In the genomic region with DNA sequence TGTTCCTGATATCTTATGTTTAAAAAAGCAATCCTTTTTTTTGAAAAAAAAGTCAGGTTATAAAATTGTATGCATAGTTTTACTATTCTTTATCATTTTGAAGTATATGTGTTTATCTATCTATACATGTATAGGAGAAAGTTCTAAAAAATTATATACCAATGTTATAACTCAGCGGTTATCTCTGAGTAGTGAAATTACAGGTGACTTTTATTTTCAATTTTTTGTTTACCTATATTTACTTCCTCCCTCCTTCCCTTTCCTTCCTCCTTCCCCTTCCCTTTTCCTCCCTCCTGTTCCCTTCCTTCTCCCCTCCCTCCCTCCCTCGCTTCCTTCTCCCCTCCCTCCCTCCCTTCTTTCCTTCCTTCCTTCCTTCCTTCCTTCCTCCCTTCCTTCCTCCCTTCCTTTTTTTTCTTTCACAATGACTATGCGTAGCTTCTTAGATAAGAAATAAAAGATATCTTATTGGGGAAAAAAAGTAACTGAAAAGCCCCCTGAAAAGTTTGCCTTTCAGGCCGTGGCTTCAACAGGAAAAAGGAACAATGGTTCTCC, we compare ENCODE assay signal across 1 cellular context.
TF ChIP-seq lines count a peak whose summit lies in the region.

No MANE protein-coding gene starts in this region.

TF ChIP-seq in GM23338, 12 proteins besides CTCF, POLR2A, EP300 and RAD21 (continued from another document):
- TF ChIP-seq, protein P1, sequence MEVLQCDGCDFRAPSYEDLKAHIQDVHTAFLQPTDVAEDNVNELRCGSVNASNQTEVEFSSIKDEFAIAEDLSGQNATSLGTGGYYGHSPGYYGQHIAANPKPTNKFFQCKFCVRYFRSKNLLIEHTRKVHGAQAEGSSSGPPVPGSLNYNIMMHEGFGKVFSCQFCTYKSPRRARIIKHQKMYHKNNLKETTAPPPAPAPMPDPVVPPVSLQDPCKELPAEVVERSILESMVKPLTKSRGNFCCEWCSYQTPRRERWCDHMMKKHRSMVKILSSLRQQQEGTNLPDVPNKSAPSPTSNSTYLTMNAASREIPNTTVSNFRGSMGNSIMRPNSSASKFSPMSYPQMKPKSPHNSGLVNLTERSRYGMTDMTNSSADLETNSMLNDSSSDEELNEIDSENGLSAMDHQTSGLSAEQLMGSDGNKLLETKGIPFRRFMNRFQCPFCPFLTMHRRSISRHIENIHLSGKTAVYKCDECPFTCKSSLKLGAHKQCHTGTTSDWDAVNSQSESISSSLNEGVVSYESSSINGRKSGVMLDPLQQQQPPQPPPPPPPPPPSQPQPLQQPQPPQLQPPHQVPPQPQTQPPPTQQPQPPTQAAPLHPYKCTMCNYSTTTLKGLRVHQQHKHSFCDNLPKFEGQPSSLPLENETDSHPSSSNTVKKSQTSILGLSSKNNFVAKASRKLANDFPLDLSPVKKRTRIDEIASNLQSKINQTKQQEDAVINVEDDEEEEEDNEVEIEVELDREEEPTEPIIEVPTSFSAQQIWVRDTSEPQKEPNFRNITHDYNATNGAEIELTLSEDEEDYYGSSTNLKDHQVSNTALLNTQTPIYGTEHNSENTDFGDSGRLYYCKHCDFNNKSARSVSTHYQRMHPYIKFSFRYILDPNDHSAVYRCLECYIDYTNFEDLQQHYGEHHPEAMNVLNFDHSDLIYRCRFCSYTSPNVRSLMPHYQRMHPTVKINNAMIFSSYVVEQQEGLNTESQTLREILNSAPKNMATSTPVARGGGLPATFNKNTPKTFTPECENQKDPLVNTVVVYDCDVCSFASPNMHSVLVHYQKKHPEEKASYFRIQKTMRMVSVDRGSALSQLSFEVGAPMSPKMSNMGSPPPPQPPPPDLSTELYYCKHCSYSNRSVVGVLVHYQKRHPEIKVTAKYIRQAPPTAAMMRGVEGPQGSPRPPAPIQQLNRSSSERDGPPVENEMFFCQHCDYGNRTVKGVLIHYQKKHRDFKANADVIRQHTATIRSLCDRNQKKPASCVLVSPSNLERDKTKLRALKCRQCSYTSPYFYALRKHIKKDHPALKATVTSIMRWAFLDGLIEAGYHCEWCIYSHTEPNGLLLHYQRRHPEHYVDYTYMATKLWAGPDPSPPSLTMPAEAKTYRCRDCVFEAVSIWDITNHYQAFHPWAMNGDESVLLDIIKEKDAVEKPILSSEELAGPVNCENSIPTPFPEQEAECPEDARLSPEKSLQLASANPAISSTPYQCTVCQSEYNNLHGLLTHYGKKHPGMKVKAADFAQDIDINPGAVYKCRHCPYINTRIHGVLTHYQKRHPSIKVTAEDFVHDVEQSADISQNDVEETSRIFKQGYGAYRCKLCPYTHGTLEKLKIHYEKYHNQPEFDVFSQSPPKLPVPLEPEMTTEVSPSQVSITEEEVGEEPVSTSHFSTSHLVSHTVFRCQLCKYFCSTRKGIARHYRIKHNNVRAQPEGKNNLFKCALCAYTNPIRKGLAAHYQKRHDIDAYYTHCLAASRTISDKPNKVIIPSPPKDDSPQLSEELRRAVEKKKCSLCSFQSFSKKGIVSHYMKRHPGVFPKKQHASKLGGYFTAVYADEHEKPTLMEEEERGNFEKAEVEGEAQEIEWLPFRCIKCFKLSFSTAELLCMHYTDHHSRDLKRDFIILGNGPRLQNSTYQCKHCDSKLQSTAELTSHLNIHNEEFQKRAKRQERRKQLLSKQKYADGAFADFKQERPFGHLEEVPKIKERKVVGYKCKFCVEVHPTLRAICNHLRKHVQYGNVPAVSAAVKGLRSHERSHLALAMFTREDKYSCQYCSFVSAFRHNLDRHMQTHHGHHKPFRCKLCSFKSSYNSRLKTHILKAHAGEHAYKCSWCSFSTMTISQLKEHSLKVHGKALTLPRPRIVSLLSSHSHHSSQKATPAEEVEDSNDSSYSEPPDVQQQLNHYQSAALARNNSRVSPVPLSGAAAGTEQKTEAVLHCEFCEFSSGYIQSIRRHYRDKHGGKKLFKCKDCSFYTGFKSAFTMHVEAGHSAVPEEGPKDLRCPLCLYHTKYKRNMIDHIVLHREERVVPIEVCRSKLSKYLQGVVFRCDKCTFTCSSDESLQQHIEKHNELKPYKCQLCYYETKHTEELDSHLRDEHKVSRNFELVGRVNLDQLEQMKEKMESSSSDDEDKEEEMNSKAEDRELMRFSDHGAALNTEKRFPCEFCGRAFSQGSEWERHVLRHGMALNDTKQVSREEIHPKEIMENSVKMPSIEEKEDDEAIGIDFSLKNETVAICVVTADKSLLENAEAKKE (CRISPR knock-in tag; IDR thresholded peaks at IDR 0.05), result no peak
- no peak for TF ChIP-seq JUNB (IDR thresholded peaks at IDR 0.05; ENCODE audit: unreplicated experiment)
- no peak for TF ChIP-seq CREB1 (CRISPR knock-in tag; IDR thresholded peaks at IDR 0.05; ENCODE audit: low read depth)
- TF ChIP-seq NANOG (IDR thresholded peaks at IDR 0.05; ENCODE audit: borderline replicate concordance), result no peak
- TF ChIP-seq ZNF114 (CRISPR knock-in tag; IDR thresholded peaks at IDR 0.05), result no peak
- TF ChIP-seq EZH2phosphoT487 (IDR thresholded peaks at IDR 0.05; ENCODE audit: unreplicated experiment), result no peak
- no peak for TF ChIP-seq POLR2AphosphoS5 (IDR thresholded peaks at IDR 0.05; ENCODE audit: low read depth)
- TF ChIP-seq, protein P2, sequence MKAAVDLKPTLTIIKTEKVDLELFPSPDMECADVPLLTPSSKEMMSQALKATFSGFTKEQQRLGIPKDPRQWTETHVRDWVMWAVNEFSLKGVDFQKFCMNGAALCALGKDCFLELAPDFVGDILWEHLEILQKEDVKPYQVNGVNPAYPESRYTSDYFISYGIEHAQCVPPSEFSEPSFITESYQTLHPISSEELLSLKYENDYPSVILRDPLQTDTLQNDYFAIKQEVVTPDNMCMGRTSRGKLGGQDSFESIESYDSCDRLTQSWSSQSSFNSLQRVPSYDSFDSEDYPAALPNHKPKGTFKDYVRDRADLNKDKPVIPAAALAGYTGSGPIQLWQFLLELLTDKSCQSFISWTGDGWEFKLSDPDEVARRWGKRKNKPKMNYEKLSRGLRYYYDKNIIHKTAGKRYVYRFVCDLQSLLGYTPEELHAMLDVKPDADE (IDR thresholded peaks at IDR 0.05), result no peak
- no peak for TF ChIP-seq STAT1 (IDR thresholded peaks at IDR 0.05; ENCODE audit: unreplicated experiment)
- no peak for TF ChIP-seq EZH2 (IDR thresholded peaks at IDR 0.05; ENCODE audit: low read depth, unreplicated experiment)
- no peak for TF ChIP-seq ZNF331 (CRISPR knock-in tag; IDR thresholded peaks at IDR 0.05; ENCODE audit: low read depth)
